In the genomic region with DNA sequence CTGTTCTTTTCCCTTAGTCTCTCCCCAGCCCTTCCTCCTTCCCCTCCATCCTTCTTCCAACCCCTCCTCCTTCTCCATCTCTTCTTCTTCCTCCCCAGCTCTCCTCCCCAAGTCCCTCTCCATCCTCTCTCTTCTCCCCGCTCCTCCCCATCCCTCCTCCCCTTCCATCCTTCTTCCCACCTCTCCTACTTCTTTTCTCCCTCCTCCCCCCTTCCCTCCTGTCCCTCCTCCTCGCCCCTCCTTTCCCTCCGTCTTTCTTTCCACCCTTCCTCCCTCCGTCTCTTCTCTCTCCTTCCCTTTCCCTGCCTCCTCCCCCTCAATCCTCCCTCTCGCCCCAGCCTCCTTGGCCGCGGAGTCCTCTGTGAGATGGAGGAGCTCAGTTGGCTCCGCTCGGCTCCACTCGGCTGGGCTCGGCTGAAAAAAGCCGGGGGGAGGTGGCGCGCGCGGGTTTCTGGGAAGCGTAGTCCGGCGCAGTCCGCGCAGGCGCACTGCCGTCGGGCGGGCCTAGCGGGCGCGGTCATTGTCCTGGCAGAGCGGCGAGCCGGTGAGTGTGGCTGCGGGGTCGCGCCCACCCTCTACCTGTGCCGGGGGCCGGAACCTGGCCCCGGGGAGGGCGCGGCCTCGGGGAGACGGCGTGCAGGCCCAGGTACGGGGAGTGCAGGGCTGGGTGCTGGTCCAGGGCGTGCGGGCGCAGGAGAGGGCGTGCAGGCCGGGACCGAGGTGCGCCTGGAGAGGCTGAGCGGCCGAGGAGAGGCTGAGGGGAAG, we compare ENCODE assay signal across 8 cellular contexts. TPM values are rescaled to one million over a fixed set of nuclear protein-coding genes. Genes with fewer than 3 reads are reported as not detected.
A peak's percentile ranks its signal among the peaks of the same experiment; 100 is the strongest.
DNase-seq lines count a peak whose midpoint lies in the region; ATAC-seq and TF ChIP-seq lines count a peak whose summit lies in the region.

Gene ZNF71, plus strand, starts transcription at position 520 of the 765 bp plus-strand sequence. CDS start 6,257 bp downstream, outside the sequence.

- peak within 1 kb of the TSS; percentile 97 for H3K4me3 Mint-ChIP-seq in neural progenitor cell

- H3K27me3 Mint-ChIP-seq in neural progenitor cell (ENCODE audit: insufficient read depth, low read depth): peaks cover 6% of the 10 kb centered on the region

- DNase-seq in DMS153 treated with DMSO at 0.1 percent for 48 hours (lab: John Stamatoyannopoulos, UW; ENCODE audit: unreplicated experiment) (peak; percentile 74), Kasumi-1 (lab: John Stamatoyannopoulos, UW) (peak; percentile 76 to 78), SHP77 treated with DMSO at 0.1 percent for 48 hours (lab: John Stamatoyannopoulos, UW) (peak; percentile 42), foreskin melanocyte (peak; percentile 73), neural progenitor cell (ENCODE audit: low spot score) (peak; percentile 95), stomach (peak; percentile 91)
- DNase-seq in activated gamma-delta T cell treated with anti-CD3 and anti-CD28 coated beads, Interleukin-2, amount 50 U/mL, for 16 hours (ENCODE audit: low read depth): peak; percentile 79

- H3K4me1 ChIP-seq in neural progenitor cell (peaks cover 3% of the 10 kb centered on the region), stomach (peaks cover 0 to 22% (median 15%) of the 10 kb centered on the region in 4 donors)

- H3K27me3 ChIP-seq in neural progenitor cell (no peaks in the 10 kb centered on the region), stomach (no peaks in the 10 kb centered on the region)

- H3K9ac ChIP-seq in neural progenitor cell: peak within 1 kb of the TSS; percentile 64

- H3K4me1 Mint-ChIP-seq in neural progenitor cell: peaks cover 8% of the 10 kb centered on the region

- H4K20me1 ChIP-seq in neural progenitor cell (ENCODE audit: low read depth): no peaks in the 10 kb centered on the region

- H3K27ac Mint-ChIP-seq in neural progenitor cell: peak within 1 kb of the TSS; percentile 99

- intact Hi-C loops in stomach (cut with DNase I; ENCODE audit: low total_unique reads): loop anchor here (10.0 kb wide), 1 partner anchor 190 kb away; the partner anchor contains the start of gene ZNF583

- H3K9me3 ChIP-seq in neural progenitor cell (ENCODE audit: low read depth) (no peaks in the 10 kb centered on the region), stomach (peaks cover 0 to 32% (median 11%) of the 10 kb centered on the region in 4 donors)

- H3K36me3 ChIP-seq in neural progenitor cell (peaks cover 8% of the 10 kb centered on the region), stomach (peaks cover 0 to 23% (median 9%) of the 10 kb centered on the region in 4 donors)

- peak within 1 kb of the TSS; percentile 83 for H3K4me2 ChIP-seq in neural progenitor cell

- H3F3A ChIP-seq in neural progenitor cell (ENCODE audit: low read depth): no peaks in the 10 kb centered on the region

- no peak for TF ChIP-seq POLR2A in stomach (IDR thresholded peaks at IDR 0.05)

- ATAC-seq in GM21786 (IDR thresholded peaks at IDR 0.05; ENCODE audit: unreplicated experiment): peak; percentile 89

- TF ChIP-seq EP300 in stomach (IDR thresholded peaks at IDR 0.05): no peak

- 0 to 2% (median 1%) methylated on average over 41 to 52 of the region's 52 CpGs for WGBS in stomach, 5 donors

- TF ChIP-seq CTCF in neural progenitor cell (IDR thresholded peaks at IDR 0.05) (no peak), stomach (IDR thresholded peaks at IDR 0.05) (no peak)

- H3K27ac ChIP-seq in neural progenitor cell (no peak within 1 kb of the TSS), stomach (peak within 1 kb of the TSS; percentile 49 to 84 (median 73))

- H2AFZ ChIP-seq in neural progenitor cell (replicated peaks): peak within 1 kb of the TSS; percentile 95

- H3K79me2 ChIP-seq in neural progenitor cell (ENCODE audit: low read depth): peaks cover 44% of the 10 kb centered on the region

- peaks cover 78% of the 10 kb centered on the region for H3K9me3 Mint-ChIP-seq in neural progenitor cell

- H3K36me3 Mint-ChIP-seq in neural progenitor cell: peaks cover 41% of the 10 kb centered on the region

- H3K4me3 ChIP-seq in neural progenitor cell (peak within 1 kb of the TSS; percentile 79), stomach (peak within 1 kb of the TSS; percentile 94 to 97 (median 97))

RNA-seq across cellular contexts. Expression of gene ZNF71, which starts in this region (rescaled TPM):
- total RNA-seq in neural progenitor cell (ENCODE audit: low replicate concordance) (9.3 and 16.2 TPM in 2 replicates), stomach (10 to 100 TPM in 2 of 5 donors, 1 to 10 TPM in 2, not detected in 1; 6.6 to 18.2 (median 11.0) TPM)
- polyA plus RNA-seq in stomach: 1 to 10 TPM; 2.1 to 3.1 (median 2.8) TPM

Comparison
In these comparisons a context has a peak if more than half of its experiments do, and no peak if none do; other contexts are left out.
1. DNase-seq: peak in every context shown above with its lines; median percentile 95 in neural progenitor cell; 91 in stomach; 79 in activated gamma-delta T cell treated with anti-CD3 and anti-CD28 coated beads, Interleukin-2, amount 50 U/mL, for 16 hours; 77 in Kasumi-1; 74 in DMS153 treated with DMSO at 0.1 percent for 48 hours; 73 in foreskin melanocyte; 42 in SHP77 treated with DMSO at 0.1 percent for 48 hours.